8 cellular contexts compared by ENCODE assay signal in the genomic region with DNA sequence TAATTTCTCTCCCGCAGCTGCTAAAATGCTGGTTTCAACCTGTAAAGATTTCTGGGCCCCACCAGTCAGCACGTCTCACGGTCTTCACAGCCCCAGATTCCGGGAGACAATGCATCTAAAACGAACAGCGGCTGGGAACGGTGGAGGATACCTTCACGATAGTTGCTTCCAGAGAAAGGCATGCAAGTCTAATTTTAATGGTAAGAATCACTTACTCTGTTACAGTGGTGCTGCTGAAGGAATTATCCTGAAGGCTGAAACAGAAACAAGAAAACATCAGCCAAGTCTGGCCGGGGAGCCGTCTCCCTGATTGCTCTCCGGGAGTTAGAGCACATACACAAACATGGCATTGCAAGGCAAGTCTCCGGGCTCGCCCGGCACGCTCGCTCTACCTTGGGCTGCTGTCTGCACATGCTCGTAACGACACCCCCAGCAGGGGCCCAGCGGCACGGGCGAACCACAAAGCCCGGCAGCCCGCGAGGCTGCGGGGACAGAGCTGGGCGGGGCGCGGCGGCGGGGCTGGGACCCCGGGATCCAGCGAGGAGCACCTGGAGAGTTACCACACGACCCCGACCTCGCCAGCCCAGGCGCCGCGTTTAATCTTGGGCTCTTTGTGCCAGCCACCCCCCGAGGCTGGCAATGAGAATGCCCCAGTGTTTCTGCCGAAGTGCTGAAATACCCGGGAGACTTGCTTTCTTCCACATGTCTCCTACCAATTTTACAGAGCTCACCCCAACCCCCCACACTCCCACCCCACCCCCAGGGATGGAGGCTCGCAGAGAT. TPM values are rescaled to one million over a fixed set of nuclear protein-coding genes. Genes with fewer than 3 reads are reported as not detected.
A peak's percentile ranks its signal among the peaks of the same experiment; 100 is the strongest.
DNase-seq lines count a peak whose midpoint lies in the region; ATAC-seq and TF ChIP-seq lines count a peak whose summit lies in the region.

Gene FAM13C (minus strand): TSS at position 366 of the 783 bp plus-strand sequence. CDS start 89 bp downstream, at position 277.

- no peaks in the 10 kb centered on the region for H3K4me1 ChIP-seq in left lung

- peak; percentile 95 for ATAC-seq in left lung
- peak; percentile 69 for ATAC-seq in stimulated activated naive CD8-positive, alpha-beta T cell treated with anti-CD3 and anti-CD28 coated beads, Interleukin-15, amount 100 ng/mL, for 72 hours

- H3K27ac ChIP-seq in dorsolateral prefrontal cortex (peak within 1 kb of the TSS; percentile 92 to 99 (median 98)), left lung (peak within 1 kb of the TSS; percentile 77 to 79)

- H3K27me3 ChIP-seq in dorsolateral prefrontal cortex (no peaks in the 10 kb centered on the region), left lung (peaks cover 0 to 21% of the 10 kb centered on the region in 2 donors)

- intact Hi-C loops in dorsolateral prefrontal cortex (cut with DNase I) (loop anchor here (5.0 to 10.0 kb wide), 6 partner anchors 75 to 222 kb away; partner anchors contain the start of gene PHYHIPL (in 1 of the 2)), left lung (cut with DNase I) (no loop called here)

- H3K27me3 Mint-ChIP-seq in stimulated activated naive CD8-positive, alpha-beta T cell treated with anti-CD3 and anti-CD28 coated beads, Interleukin-15, amount 100 ng/mL, for 72 hours, result peaks cover 51% of the 10 kb centered on the region

- H3K9me3 Mint-ChIP-seq in stimulated activated naive CD8-positive, alpha-beta T cell treated with anti-CD3 and anti-CD28 coated beads, Interleukin-15, amount 100 ng/mL, for 72 hours, result no peaks in the 10 kb centered on the region

- H3K4me3 Mint-ChIP-seq in stimulated activated naive CD8-positive, alpha-beta T cell treated with anti-CD3 and anti-CD28 coated beads, Interleukin-15, amount 100 ng/mL, for 72 hours, result peak within 1 kb of the TSS; percentile 45 to 61

- in situ Hi-C loops in G401 (cut with HindIII; ENCODE audit: low sequenced_read_pairs), result no loop called here

- peak within 1 kb of the TSS in 1 of 2 donors; percentile 36 for H3K27ac Mint-ChIP-seq in stimulated activated naive CD8-positive, alpha-beta T cell treated with anti-CD3 and anti-CD28 coated beads, Interleukin-15, amount 100 ng/mL, for 72 hours

- H3K4me1 Mint-ChIP-seq in stimulated activated naive CD8-positive, alpha-beta T cell treated with anti-CD3 and anti-CD28 coated beads, Interleukin-15, amount 100 ng/mL, for 72 hours, result peaks cover 15% of the 10 kb centered on the region

- no peaks in the 10 kb centered on the region for H3K36me3 ChIP-seq in left lung

- DNase-seq in G401 (ENCODE audit: low spot score), result peak; percentile 89
- peak; percentile 69 for DNase-seq in HK-2 (ENCODE audit: unreplicated experiment)
- peak; percentile 37 to 59 for DNase-seq in SHP77 (lab: John Stamatoyannopoulos, UW)
- DNase-seq in dorsolateral prefrontal cortex, result peak; percentile 71 to 87 (median 83)
- peak; percentile 61 to 87 for DNase-seq in left lung
- DNase-seq in stimulated activated naive CD8-positive, alpha-beta T cell treated with anti-CD3 and anti-CD28 coated beads, Interleukin-15, amount 100 ng/mL, for 72 hours, result peak in 1 of 2 donors; percentile 11
- DNase-seq in OCI-M1 (lab: John Stamatoyannopoulos, UW), result no peak
- DNase-seq in amniotic stem cell (lab: John Stamatoyannopoulos, UW), result no peak

- peak within 1 kb of the TSS; percentile 48 to 87 (median 74) for H3K4me3 ChIP-seq in dorsolateral prefrontal cortex
- H3K4me3 ChIP-seq in left lung, result peak within 1 kb of the TSS; percentile 24 to 44

- TF ChIP-seq CTCF in dorsolateral prefrontal cortex (IDR thresholded peaks at IDR 0.05 in 54 of 56, conservative IDR thresholded peaks at IDR 0.05 in 2 of 56; ENCODE audit: low read depth in 1 of 56, partially characterized antibody in 56 of 56) (peak in 14 of 56 donors; percentile 6 to 38 (median 14)), left lung (IDR thresholded peaks at IDR 0.05) (no peak)

- no peaks in the 10 kb centered on the region for H3K9me3 ChIP-seq in left lung

RNA-seq across cellular contexts. Expression of gene FAM13C, which starts in this region (rescaled TPM):
- total RNA-seq in G401 (2014; rRNA removed; shearing (Covaris generic)), result not detected in 2 replicates
- total RNA-seq in dorsolateral prefrontal cortex (100 to 1,000 TPM in 44 of 120 experiments, 10 to 100 TPM in 76; 54.6 to 219 (median 93.7) TPM), left lung (10 to 100 TPM; 10.3 to 14.5 TPM)

Comparison
In these comparisons a context has a peak if more than half of its experiments do, and no peak if none do; other contexts are left out.
1. RNA of gene FAM13C (total RNA-seq): 54.6 to 219 TPM in dorsolateral prefrontal cortex and 10.3 to 14.5 TPM in left lung; not detected in G401; every median in the first group is over 10 times any median in the second.
2. Peak in DNase-seq in G401; RNA of the gene not detected or under 1 TPM.
3. DNase-seq: peak in HK-2 (single experiment), SHP77 (2 of 2), dorsolateral prefrontal cortex (10 of 10) and left lung (2 of 2); none in OCI-M1 (single experiment) and amniotic stem cell (single experiment).
4. intact Hi-C loops: an anchor here in dorsolateral prefrontal cortex (5.0 to 10.0 kb wide); none called in left lung.